In genomic region chr11:58787903-58788302, GRCh38 we compare ENCODE assay signal across 12 cellular contexts. TPM values are rescaled to one million over a fixed set of nuclear protein-coding genes. Genes with fewer than 3 reads are reported as not detected.
DNase-seq lines count a peak whose midpoint lies in the region; ATAC-seq and TF ChIP-seq lines count a peak whose summit lies in the region.
"Had no signal": no experiment of that assay in that cellular context is flagged by ENCODE, and none has a peak within 500 bp of the region (broad histone marks: within the 10 kb centered on the region; RNA-seq: fewer than 3 reads in every experiment).

No MANE protein-coding gene starts in this region.

- no peaks in the 10 kb centered on the region for H3K27me3 ChIP-seq in left lung
- H3K27me3 ChIP-seq: pancreas had no signal

- TF ChIP-seq CTCF in left lung (IDR thresholded peaks at IDR 0.05): no peak

- H3K9me3 ChIP-seq in left lung: peaks cover 0 to 4% of the 10 kb centered on the region in 2 donors
- H3K9me3 ChIP-seq: pancreas had no signal

- H3K4me3 ChIP-seq in left lung: no peak overlapping the region
- H3K4me3 ChIP-seq: pancreas had no signal

- intact Hi-C loops in left lung (cut with DNase I): no loop called here

- H3K36me3 ChIP-seq in left lung: no peaks in the 10 kb centered on the region
- H3K36me3 ChIP-seq: pancreas had no signal

- no peaks in the 10 kb centered on the region for H3K4me1 ChIP-seq in left lung

- DNase-seq in RKO (ENCODE audit: low spot score): peak; percentile 38
- DNase-seq in left lung: no peak
- DNase-seq in ecto neural progenitor cell (ENCODE audit: low spot score): no peak
- no peak for DNase-seq in middle frontal gyrus (ENCODE audit: extremely low spot score, low spot score)
- DNase-seq in NCI-H128 (lab: John Stamatoyannopoulos, UW; ENCODE audit: unreplicated experiment): no peak

- no peak overlapping the region for H3K27ac ChIP-seq in left lung
- H3K27ac ChIP-seq: pancreas had no signal

- peak; percentile 18 for ATAC-seq in GM19397 (IDR thresholded peaks at IDR 0.05; ENCODE audit: unreplicated experiment)
- ATAC-seq in HG02642 (IDR thresholded peaks at IDR 0.05; ENCODE audit: poor library complexity, unreplicated experiment): peak; percentile 10
- ATAC-seq in left lung: peak; percentile 41
- no peak for ATAC-seq in HG02938 (IDR thresholded peaks at IDR 0.05; ENCODE audit: unreplicated experiment)

RNA-seq across cellular contexts. Expression of gene GLYAT, which starts 56.2 kb away (rescaled TPM):
- not detected for total RNA-seq in left lung
- total RNA-seq: fibroblast of villous mesenchyme, NCI-H460 had no signal

RNA-seq across cellular contexts. Expression of gene GLYATL2, which starts 56.6 kb away (rescaled TPM):
- total RNA-seq in left lung: not detected
- total RNA-seq: liver, NCI-H460, pancreas had no signal
